24 cellular contexts compared by ENCODE assay signal in the genomic region with DNA sequence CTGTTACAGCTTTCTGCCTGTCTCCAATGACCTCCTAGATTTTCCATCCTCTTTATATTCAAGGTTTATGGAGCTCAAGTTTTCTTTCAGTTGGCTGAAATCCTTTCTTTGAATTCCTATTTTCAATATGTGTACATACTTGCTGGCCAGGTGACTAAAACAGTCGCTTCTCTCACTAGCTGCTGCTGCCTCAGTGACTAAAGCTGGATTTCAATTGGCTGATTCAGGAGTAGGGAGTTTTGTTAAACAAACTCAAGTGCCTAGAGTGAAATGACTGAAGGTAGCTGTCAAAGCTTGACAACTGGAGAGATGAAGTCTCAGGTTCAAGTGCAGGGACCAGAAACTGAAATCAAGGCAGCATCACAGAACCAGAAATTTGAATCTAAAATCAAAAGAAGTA. TPM values are rescaled to one million over a fixed set of nuclear protein-coding genes. Genes with fewer than 3 reads are reported as not detected.
DNase-seq lines count a peak whose midpoint lies in the region; ATAC-seq and TF ChIP-seq lines count a peak whose summit lies in the region.
"Had no signal": no experiment of that assay in that cellular context is flagged by ENCODE, and none has a peak within 500 bp of the region (broad histone marks: within the 10 kb centered on the region; RNA-seq: fewer than 3 reads in every experiment).

No MANE protein-coding gene starts in this region.

- peaks cover 5% of the 10 kb centered on the region for H3K4me1 Mint-ChIP-seq in MCF 10A (ENCODE audit: insufficient read depth, unreplicated experiment)
- H3K4me1 Mint-ChIP-seq: CD14-positive monocyte had no signal

- no peak for TF ChIP-seq CTCF in mammary epithelial cell (conservative IDR thresholded peaks at IDR 0.05 in 1 of 2, IDR thresholded peaks at IDR 0.05 in 1 of 2; ENCODE audit: extremely low read depth in 1 of 2, insufficient read depth in 1 of 2, low read depth in 1 of 2, low read length in 2 of 2)
- TF ChIP-seq CTCF in MCF 10A (IDR thresholded peaks at IDR 0.05; ENCODE audit: unreplicated experiment), result no peak
- TF ChIP-seq CTCF in SU-DHL-6 (IDR thresholded peaks at IDR 0.05; ENCODE audit: insufficient read depth, low read length, poor library complexity, severe bottlenecking), result no peak

- H3K4me3 Mint-ChIP-seq in MCF 10A (ENCODE audit: unreplicated experiment), result no peak overlapping the region
- H3K4me3 Mint-ChIP-seq: CD14-positive monocyte; CD4-positive, alpha-beta memory T cell had no signal

- H4K20me1 ChIP-seq in mammary epithelial cell (ENCODE audit: insufficient read depth, low read length) (no peaks in the 10 kb centered on the region), SU-DHL-6 (ENCODE audit: low read depth, low read length) (no peaks in the 10 kb centered on the region; the same call in 1 of the 2 replicates)
- H4K20me1 ChIP-seq: BLaER1 had no signal

- H3K27me3 Mint-ChIP-seq in MCF 10A (ENCODE audit: insufficient read depth, unreplicated experiment), result no peaks in the 10 kb centered on the region

- dilution Hi-C loops in mammary epithelial cell (cut with HindIII; ENCODE audit: low sequenced_read_pairs), result no loop called here

- no peaks in the 10 kb centered on the region for H3K27me3 ChIP-seq in mammary epithelial cell (ENCODE audit: insufficient read depth, low read length)
- H3K27me3 ChIP-seq in SU-DHL-6 (ENCODE audit: low read length), result no peaks in the 10 kb centered on the region; the same call in 1 of the 2 replicates
- H3K27me3 ChIP-seq: BLaER1 had no signal

- H3K9me2 ChIP-seq in SU-DHL-6 (replicated peaks; ENCODE audit: insufficient read depth, low read length), result no peaks in the 10 kb centered on the region

- no peak overlapping the region for H2AFZ ChIP-seq in mammary epithelial cell (ENCODE audit: low read depth, low read length)
- peak overlapping the region; percentile 3 for H2AFZ ChIP-seq in SU-DHL-6 (ENCODE audit: low read depth, low read length, severe bottlenecking)
- H2AFZ ChIP-seq: GM23248 had no signal

- in situ Hi-C loops in mammary epithelial cell (cut with MboI; ENCODE audit: low sequenced_read_pairs in 2 of 2), result no loop called here

- no peaks in the 10 kb centered on the region for H3K36me3 Mint-ChIP-seq in MCF 10A (ENCODE audit: insufficient read depth, unreplicated experiment)
- H3K36me3 Mint-ChIP-seq: CD14-positive monocyte; CD4-positive, alpha-beta memory T cell had no signal

- H3K27ac ChIP-seq in mammary epithelial cell (ENCODE audit: insufficient read depth, low read depth, low read length) (no peak overlapping the region), SU-DHL-6 (ENCODE audit: low read depth, low read length) (no peak overlapping the region)
- H3K27ac ChIP-seq: 22Rv1, A549, BLaER1, GM23248, HL-60 had no signal

- no peak overlapping the region for H3K9ac ChIP-seq in mammary epithelial cell (ENCODE audit: insufficient read depth, low read length)
- no peak overlapping the region for H3K9ac ChIP-seq in SU-DHL-6 (ENCODE audit: low read length)
- H3K9ac ChIP-seq: BLaER1, GM23248 had no signal

- POLR2A ChIA-PET in MCF 10A (lab: Yijun Ruan, JAX), result interaction anchor here (2.2 kb wide), 1 partner anchor 883 kb away, joined by 9 read pairs; no protein-coding TSS in a partner anchor

- H3F3A ChIP-seq in SU-DHL-6 (ENCODE audit: insufficient read depth), result no peaks in the 10 kb centered on the region

- H3K4me1 ChIP-seq in mammary epithelial cell (ENCODE audit: insufficient read depth, low read length), result no peaks in the 10 kb centered on the region
- H3K4me1 ChIP-seq: A549, BLaER1, HAP-1 had no signal

- no peak overlapping the region for H3K4me3 ChIP-seq in mammary epithelial cell (replicated peaks in 1 of 3; ENCODE audit: insufficient read depth in 1 of 3, low read depth in 2 of 3, low read length in 3 of 3)
- H3K4me3 ChIP-seq in SU-DHL-6 (ENCODE audit: insufficient read depth, low read length, poor library complexity, severe bottlenecking), result no peak overlapping the region
- H3K4me3 ChIP-seq: A549, BLaER1, GM12878, GM23248, HAP-1 had no signal

- H3K36me3 ChIP-seq in mammary epithelial cell (ENCODE audit: insufficient read depth, low read length) (no peaks in the 10 kb centered on the region), SU-DHL-6 (ENCODE audit: low read length) (no peaks in the 10 kb centered on the region)
- H3K36me3 ChIP-seq: BLaER1, HAP-1 had no signal

- WGBS in mammary epithelial cell (ENCODE audit: low coverage, missing lambda C conversion rate), result 77% methylated on average over 1 of the region's 1 CpG

- BruUV-seq in mammary epithelial cell (replicated peaks; lab: Mats Ljungman, UMichigan) (no TSS peak), MCF 10A (replicated peaks; lab: Mats Ljungman, UMichigan) (no TSS peak)

- CTCF ChIA-PET in mammary epithelial cell (lab: Charles Lee; ENCODE audit: low non-redundant PET), result interaction anchor here (0.6 kb wide), 1 partner anchor 608 kb away, joined by 3 read pairs; no protein-coding TSS in a partner anchor
- CTCF ChIA-PET in MCF 10A (lab: Yijun Ruan, JAX), result interaction anchor here (0.7 to 9.1 kb wide), 9 partner anchors 26 to 1124 kb away, joined by 3 to 121 read pairs (median 5); no protein-coding TSS in a partner anchor

- ATAC-seq in GM19467 (IDR thresholded peaks at IDR 0.05; ENCODE audit: unreplicated experiment), result no peak
- ATAC-seq: A549, GM12878 had no signal

- H3K4me2 ChIP-seq in mammary epithelial cell (ENCODE audit: insufficient read depth, low read depth, low read length) (no peak overlapping the region), SU-DHL-6 (ENCODE audit: low read depth, low read length, poor library complexity, severe bottlenecking) (no peak overlapping the region)
- H3K4me2 ChIP-seq: A549, BLaER1 had no signal

- intact Hi-C loops in mammary epithelial cell (cut with micrococcal nuclease) (no loop called here), MCF 10A (cut with micrococcal nuclease) (no loop called here)

- no peak overlapping the region for H3K27ac Mint-ChIP-seq in MCF 10A (ENCODE audit: low read depth, unreplicated experiment)
- H3K27ac Mint-ChIP-seq: CD14-positive monocyte had no signal

- no peaks in the 10 kb centered on the region for H3K79me2 ChIP-seq in mammary epithelial cell (ENCODE audit: insufficient read depth, low read length)
- H3K79me2 ChIP-seq in SU-DHL-6 (ENCODE audit: insufficient read depth, low read length), result no peaks in the 10 kb centered on the region

- no peaks in the 10 kb centered on the region for H3K9me3 ChIP-seq in mammary epithelial cell (replicated peaks; ENCODE audit: insufficient read depth, low read length)
- H3K9me3 ChIP-seq in SU-DHL-6 (ENCODE audit: insufficient read depth, low read length), result no peaks in the 10 kb centered on the region
- H3K9me3 ChIP-seq: A549, BLaER1, HAP-1 had no signal

- no peaks in the 10 kb centered on the region for H3K9me3 Mint-ChIP-seq in MCF 10A (ENCODE audit: unreplicated experiment)
- H3K9me3 Mint-ChIP-seq: CD14-positive monocyte; CD4-positive, alpha-beta memory T cell had no signal

- peak; percentile 30 for DNase-seq in DMS53 (lab: John Stamatoyannopoulos, UW)
- DNase-seq in DMS53 treated with DMSO at 0.1 percent for 48 hours (lab: John Stamatoyannopoulos, UW; ENCODE audit: unreplicated experiment), result no peak
- peak; percentile 25 for DNase-seq in mammary epithelial cell
- DNase-seq in MCF 10A (ENCODE audit: unreplicated experiment), result no peak
- peak; percentile 16 for DNase-seq in kidney tubule cell (ENCODE audit: low spot score)
- no peak for DNase-seq in NCI-H1048 (lab: John Stamatoyannopoulos, UW)
- DNase-seq: AML-193; CD4-positive, alpha-beta memory T cell; DMS153; DND-41; EL; GM23248 had no signal

RNA-seq across cellular contexts. Expression of a gene that starts 6.7 kb away (rescaled TPM):
- total RNA-seq in mammary epithelial cell, result 10 to 100 TPM; 18.6 to 19.7 TPM
- polyA plus RNA-seq in mammary epithelial cell, result 14.8 TPM
- 3.9 TPM for polyA minus RNA-seq in mammary epithelial cell
- 21.4 and 22.8 TPM in 2 replicates for total RNA-seq in MCF 10A (2022)

RNA-seq across cellular contexts. Expression of a gene that starts 57.9 kb away (rescaled TPM):
- total RNA-seq in mammary epithelial cell (not detected), MCF 10A (2022) (not detected in 2 replicates)
- not detected for polyA plus RNA-seq in mammary epithelial cell
- not detected for polyA minus RNA-seq in mammary epithelial cell
- total RNA-seq: CD4-positive, alpha-beta memory T cell; G401; GM12878; GM23248; H4; HT1080 had no signal
- polyA plus RNA-seq: A549; CD14-positive monocyte; CD4-positive, alpha-beta memory T cell; GM23248 had no signal

Comparison
In these comparisons a context has a peak if more than half of its experiments do, and no peak if none do; other contexts are left out.
1. DNase-seq: peak in DMS53 (single experiment), mammary epithelial cell (single experiment) and kidney tubule cell (single experiment); none in DMS53 treated with DMSO at 0.1 percent for 48 hours (single experiment), MCF 10A (single experiment) and NCI-H1048 (single experiment).